In the genomic region with DNA sequence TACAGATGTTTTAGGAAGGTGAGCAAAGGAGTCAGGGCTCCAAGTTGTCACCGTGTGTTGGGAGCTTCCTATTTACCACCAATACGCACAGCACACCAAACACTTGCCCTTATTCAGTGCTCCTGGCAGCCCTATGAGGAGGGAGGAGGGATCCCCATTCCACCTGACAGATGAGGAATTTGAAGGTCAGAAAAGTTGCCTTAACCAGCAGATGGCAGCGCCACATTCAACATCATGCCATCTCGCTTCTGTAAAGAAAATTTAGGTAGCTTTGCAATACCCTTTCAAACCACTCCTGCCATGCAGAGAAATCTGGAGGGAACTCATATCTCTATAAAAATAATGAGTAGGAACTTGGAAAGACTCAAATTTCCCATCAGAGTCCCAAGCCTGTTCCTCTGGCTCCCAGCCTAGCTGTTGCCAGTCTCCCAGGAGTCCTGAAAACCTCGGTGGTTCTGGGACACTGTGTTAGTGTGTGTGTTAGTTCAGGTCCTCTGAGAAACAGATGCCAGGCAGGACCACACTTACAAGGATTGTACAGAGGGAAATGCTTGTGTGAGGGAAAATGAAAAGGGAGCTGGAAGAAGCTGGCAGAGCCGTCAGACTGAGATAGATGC, we compare ENCODE assay signal across 2 cellular contexts.
TF ChIP-seq lines count a peak whose summit lies in the region.

No MANE protein-coding gene starts in this region.

TF ChIP-seq in SK-N-SH, 30 proteins besides CTCF, POLR2A, EP300 and RAD21 (continued from another document):
- TF ChIP-seq ZBTB33 (IDR thresholded peaks at IDR 0.05; ENCODE audit: borderline replicate concordance, low read depth) (no peak), POLR2AphosphoS5 (IDR thresholded peaks at IDR 0.05; ENCODE audit: low read depth, low read length) (no peak), MAX (IDR thresholded peaks at IDR 0.05; ENCODE audit: low read depth) (no peak), YY1 (IDR thresholded peaks at IDR 0.05; ENCODE audit: low read depth) (no peak), TAF1 (IDR thresholded peaks at IDR 0.05; ENCODE audit: borderline replicate concordance, low read depth, low read length) (no peak), ELF1 (IDR thresholded peaks at IDR 0.05) (no peak), RFX5 (IDR thresholded peaks at IDR 0.05; ENCODE audit: low read length) (no peak), SMC3 (IDR thresholded peaks at IDR 0.05; ENCODE audit: low read depth, low read length) (no peak; the same call in 1 of the 2 replicates), NRF1 (IDR thresholded peaks at IDR 0.05; ENCODE audit: low read depth, low read length) (no peak)
- TF ChIP-seq, protein P1, sequence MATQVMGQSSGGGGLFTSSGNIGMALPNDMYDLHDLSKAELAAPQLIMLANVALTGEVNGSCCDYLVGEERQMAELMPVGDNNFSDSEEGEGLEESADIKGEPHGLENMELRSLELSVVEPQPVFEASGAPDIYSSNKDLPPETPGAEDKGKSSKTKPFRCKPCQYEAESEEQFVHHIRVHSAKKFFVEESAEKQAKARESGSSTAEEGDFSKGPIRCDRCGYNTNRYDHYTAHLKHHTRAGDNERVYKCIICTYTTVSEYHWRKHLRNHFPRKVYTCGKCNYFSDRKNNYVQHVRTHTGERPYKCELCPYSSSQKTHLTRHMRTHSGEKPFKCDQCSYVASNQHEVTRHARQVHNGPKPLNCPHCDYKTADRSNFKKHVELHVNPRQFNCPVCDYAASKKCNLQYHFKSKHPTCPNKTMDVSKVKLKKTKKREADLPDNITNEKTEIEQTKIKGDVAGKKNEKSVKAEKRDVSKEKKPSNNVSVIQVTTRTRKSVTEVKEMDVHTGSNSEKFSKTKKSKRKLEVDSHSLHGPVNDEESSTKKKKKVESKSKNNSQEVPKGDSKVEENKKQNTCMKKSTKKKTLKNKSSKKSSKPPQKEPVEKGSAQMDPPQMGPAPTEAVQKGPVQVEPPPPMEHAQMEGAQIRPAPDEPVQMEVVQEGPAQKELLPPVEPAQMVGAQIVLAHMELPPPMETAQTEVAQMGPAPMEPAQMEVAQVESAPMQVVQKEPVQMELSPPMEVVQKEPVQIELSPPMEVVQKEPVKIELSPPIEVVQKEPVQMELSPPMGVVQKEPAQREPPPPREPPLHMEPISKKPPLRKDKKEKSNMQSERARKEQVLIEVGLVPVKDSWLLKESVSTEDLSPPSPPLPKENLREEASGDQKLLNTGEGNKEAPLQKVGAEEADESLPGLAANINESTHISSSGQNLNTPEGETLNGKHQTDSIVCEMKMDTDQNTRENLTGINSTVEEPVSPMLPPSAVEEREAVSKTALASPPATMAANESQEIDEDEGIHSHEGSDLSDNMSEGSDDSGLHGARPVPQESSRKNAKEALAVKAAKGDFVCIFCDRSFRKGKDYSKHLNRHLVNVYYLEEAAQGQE (IDR thresholded peaks at IDR 0.05; ENCODE audit: low read depth, low read length), result no peak
- TF ChIP-seq, protein P2, sequence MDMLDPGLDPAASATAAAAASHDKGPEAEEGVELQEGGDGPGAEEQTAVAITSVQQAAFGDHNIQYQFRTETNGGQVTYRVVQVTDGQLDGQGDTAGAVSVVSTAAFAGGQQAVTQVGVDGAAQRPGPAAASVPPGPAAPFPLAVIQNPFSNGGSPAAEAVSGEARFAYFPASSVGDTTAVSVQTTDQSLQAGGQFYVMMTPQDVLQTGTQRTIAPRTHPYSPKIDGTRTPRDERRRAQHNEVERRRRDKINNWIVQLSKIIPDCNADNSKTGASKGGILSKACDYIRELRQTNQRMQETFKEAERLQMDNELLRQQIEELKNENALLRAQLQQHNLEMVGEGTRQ (IDR thresholded peaks at IDR 0.05; ENCODE audit: borderline replicate concordance, low read depth, low read length), result no peak
- TF ChIP-seq, protein P3, sequence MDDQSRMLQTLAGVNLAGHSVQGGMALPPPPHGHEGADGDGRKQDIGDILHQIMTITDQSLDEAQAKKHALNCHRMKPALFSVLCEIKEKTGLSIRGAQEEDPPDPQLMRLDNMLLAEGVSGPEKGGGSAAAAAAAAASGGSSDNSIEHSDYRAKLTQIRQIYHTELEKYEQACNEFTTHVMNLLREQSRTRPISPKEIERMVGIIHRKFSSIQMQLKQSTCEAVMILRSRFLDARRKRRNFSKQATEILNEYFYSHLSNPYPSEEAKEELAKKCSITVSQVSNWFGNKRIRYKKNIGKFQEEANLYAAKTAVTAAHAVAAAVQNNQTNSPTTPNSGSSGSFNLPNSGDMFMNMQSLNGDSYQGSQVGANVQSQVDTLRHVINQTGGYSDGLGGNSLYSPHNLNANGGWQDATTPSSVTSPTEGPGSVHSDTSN (IDR thresholded peaks at IDR 0.05), result no peak

TF ChIP-seq in SK-N-SH treated with all-trans-retinoic acid at 6 μM for 48 hours, 23 proteins besides CTCF, POLR2A, EP300 and RAD21 (continued from another document):
- TF ChIP-seq ISL1 (CRISPR knock-in tag; IDR thresholded peaks at IDR 0.05), result no peak
- TF ChIP-seq TCF4 (CRISPR knock-in tag; IDR thresholded peaks at IDR 0.05; ENCODE audit: borderline replicate concordance), result no peak
- no peak for TF ChIP-seq CSDC2 (CRISPR knock-in tag; IDR thresholded peaks at IDR 0.05)
- no peak for TF ChIP-seq PPARA (CRISPR knock-in tag; IDR thresholded peaks at IDR 0.05; ENCODE audit: borderline replicate concordance)
